22 cellular contexts compared by ENCODE assay signal in genomic region chr4:120509222-120509621, GRCh38.
"Had no signal": no experiment of that assay in that cellular context is flagged by ENCODE, and none has a peak within 500 bp of the region (broad histone marks: within the 10 kb centered on the region; RNA-seq: fewer than 3 reads in every experiment).

No MANE protein-coding gene starts in this region.

- H3K27ac ChIP-seq: neutrophil, pancreas, right lobe of liver, suprapubic skin, transverse colon, upper lobe of right lung, uterus had no signal

- H3K27ac Mint-ChIP-seq: effector memory CD8-positive, alpha-beta T cell; naive thymus-derived CD4-positive, alpha-beta T cell; stimulated activated naive CD8-positive, alpha-beta T cell treated with anti-CD3 and anti-CD28 coated beads, Interleukin-15, amount 100 ng/mL, for 72 hours had no signal

- H3K4me3 Mint-ChIP-seq: effector memory CD8-positive, alpha-beta T cell; naive thymus-derived CD4-positive, alpha-beta T cell; nephron; stimulated activated naive CD8-positive, alpha-beta T cell treated with anti-CD3 and anti-CD28 coated beads, Interleukin-15, amount 100 ng/mL, for 72 hours had no signal

- H3K4me3 ChIP-seq: pancreas, right lobe of liver, suprapubic skin, transverse colon, upper lobe of right lung, uterus had no signal

- H3K4me1 Mint-ChIP-seq: naive thymus-derived CD4-positive, alpha-beta T cell; nephron; stimulated activated naive CD8-positive, alpha-beta T cell treated with anti-CD3 and anti-CD28 coated beads, Interleukin-15, amount 100 ng/mL, for 72 hours had no signal

- H3K27me3 Mint-ChIP-seq: effector memory CD8-positive, alpha-beta T cell; stimulated activated naive CD8-positive, alpha-beta T cell treated with anti-CD3 and anti-CD28 coated beads, Interleukin-15, amount 100 ng/mL, for 72 hours had no signal

- H3K9me3 ChIP-seq: neutrophil, pancreas, right lobe of liver, suprapubic skin, transverse colon, upper lobe of right lung, uterus had no signal

- H3K27me3 ChIP-seq: neutrophil, pancreas, right lobe of liver, suprapubic skin, transverse colon, upper lobe of right lung, uterus had no signal

- DNase-seq: cortex of kidney; effector memory CD8-positive, alpha-beta T cell; hypothalamus; kidney; mesenchymal stem cell; midbrain; naive thymus-derived CD4-positive, alpha-beta T cell; right lobe of liver; small intestine; stimulated activated CD4-positive, alpha-beta T cell treated with anti-CD3 and anti-CD28 coated beads, Interleukin-15, amount 100 ng/mL, for 24 hours; stimulated activated CD4-positive, alpha-beta T cell treated with anti-CD3 and anti-CD28 coated beads, Interleukin-4, amount 100 ng/mL, for 1 hour; stimulated activated CD8-positive, alpha-beta memory T cell treated with anti-CD3 and anti-CD28 coated beads, Interleukin-4, amount 100 ng/mL, for 48 hours; stimulated activated naive CD4-positive, alpha-beta T cell; stimulated activated naive CD8-positive, alpha-beta T cell treated with anti-CD3 and anti-CD28 coated beads, Interleukin-15, amount 100 ng/mL, for 72 hours; transverse colon; uterus had no signal

- H3K36me3 ChIP-seq: neutrophil, pancreas, right lobe of liver, suprapubic skin, transverse colon, upper lobe of right lung, uterus had no signal

- ATAC-seq: effector memory CD8-positive, alpha-beta T cell; left lobe of liver; naive thymus-derived CD4-positive, alpha-beta T cell; pancreas; right lobe of liver; stimulated activated naive CD8-positive, alpha-beta T cell treated with anti-CD3 and anti-CD28 coated beads, Interleukin-15, amount 100 ng/mL, for 72 hours; upper lobe of right lung had no signal

- H3K4me1 ChIP-seq: pancreas, right lobe of liver, suprapubic skin, transverse colon, upper lobe of right lung, uterus had no signal
